10 cellular contexts compared by ENCODE assay signal in genomic region chr5:111454198-111454606, GRCh38. TPM values are rescaled to one million over a fixed set of nuclear protein-coding genes. Genes with fewer than 3 reads are reported as not detected.
A peak's percentile ranks its signal among the peaks of the same experiment; 100 is the strongest.
DNase-seq lines count a peak whose midpoint lies in the region; ATAC-seq and TF ChIP-seq lines count a peak whose summit lies in the region.
"Had no signal": no experiment of that assay in that cellular context is flagged by ENCODE, and none has a peak within 500 bp of the region (broad histone marks: within the 10 kb centered on the region; RNA-seq: fewer than 3 reads in every experiment).

No MANE protein-coding gene starts in this region.

- peaks cover 15% of the 10 kb centered on the region for H3K36me3 ChIP-seq in CD4-positive, alpha-beta memory T cell (ENCODE audit: insufficient read depth, low read length)
- H3K36me3 ChIP-seq in smooth muscle cell (ENCODE audit: low read depth): no peaks in the 10 kb centered on the region

- H4K20me1 ChIP-seq in smooth muscle cell (ENCODE audit: low read depth): no peaks in the 10 kb centered on the region

- H3K4me3 ChIP-seq in CD4-positive, alpha-beta memory T cell (ENCODE audit: low read length in 2 of 2): no peak overlapping the region
- no peak overlapping the region for H3K4me3 ChIP-seq in smooth muscle cell
- H3K4me3 ChIP-seq: psoas muscle had no signal

- H3K9me3 ChIP-seq in CD4-positive, alpha-beta memory T cell (ENCODE audit: control insufficient read depth in 1 of 2, low read length in 2 of 2): no peaks in the 10 kb centered on the region
- H3K9me3 ChIP-seq in smooth muscle cell (replicated peaks; ENCODE audit: low read depth): no peaks in the 10 kb centered on the region
- H3K9me3 ChIP-seq: psoas muscle had no signal

- no peaks in the 10 kb centered on the region for H3K4me1 ChIP-seq in CD4-positive, alpha-beta memory T cell (ENCODE audit: insufficient read depth, low read length)
- H3K4me1 ChIP-seq in smooth muscle cell (ENCODE audit: low read depth): no peaks in the 10 kb centered on the region
- H3K4me1 ChIP-seq: psoas muscle had no signal

- CTCF ChIA-PET in CD4-positive, alpha-beta memory T cell (lab: Charles Lee; ENCODE audit: partially characterized antibody): interaction anchor here (1.2 to 1.3 kb wide), 2 partner anchors 14 to 19 kb away, joined by 3 read pairs; no protein-coding TSS in a partner anchor

- 58% methylated on average over 3 of the region's 3 CpGs for WGBS in smooth muscle cell (ENCODE audit: low lambda C conversion rate)

- TF ChIP-seq CTCF in smooth muscle cell (IDR thresholded peaks at IDR 0.05; ENCODE audit: borderline replicate concordance, insufficient read depth, poor library complexity, severe bottlenecking): no peak

- peak; percentile 61 for DNase-seq in G401 (ENCODE audit: low spot score)
- DNase-seq in NCI-H2081 treated with DMSO at 0.1 percent for 48 hours (lab: John Stamatoyannopoulos, UW): peak; percentile 85
- DNase-seq in amniotic epithelial cell (ENCODE audit: low read depth): peak; percentile 50
- DNase-seq in non-pigmented ciliary epithelial cell (ENCODE audit: low read depth): peak; percentile 31
- no peak for DNase-seq in CD4-positive, alpha-beta memory T cell
- no peak for DNase-seq in smooth muscle cell (lab: John Stamatoyannopoulos, UW; ENCODE audit: unreplicated experiment)
- DNase-seq: activated gamma-delta T cell, psoas muscle had no signal

- no peak for ATAC-seq in HG02798 (IDR thresholded peaks at IDR 0.05; ENCODE audit: poor library complexity, unreplicated experiment)
- no peak for ATAC-seq in HG03025 (IDR thresholded peaks at IDR 0.05; ENCODE audit: low FRiP score, unreplicated experiment)
- ATAC-seq: psoas muscle had no signal

- POLR2A ChIA-PET in CD4-positive, alpha-beta memory T cell (lab: Charles Lee; ENCODE audit: partially characterized antibody): no interaction called here

- H3K27ac ChIP-seq in CD4-positive, alpha-beta memory T cell (ENCODE audit: low read depth, low read length): no peak overlapping the region
- no peak overlapping the region for H3K27ac ChIP-seq in smooth muscle cell (ENCODE audit: low read depth)
- H3K27ac ChIP-seq: psoas muscle had no signal

- H3F3A ChIP-seq in smooth muscle cell (ENCODE audit: low read depth): no peaks in the 10 kb centered on the region

- no peaks in the 10 kb centered on the region for H3K9me3 Mint-ChIP-seq in CD4-positive, alpha-beta memory T cell

- H3K79me2 ChIP-seq in smooth muscle cell (ENCODE audit: low read depth): no peaks in the 10 kb centered on the region

- H3K27me3 Mint-ChIP-seq in CD4-positive, alpha-beta memory T cell: no peaks in the 10 kb centered on the region

- in situ Hi-C loops in G401 (cut with HindIII; ENCODE audit: low sequenced_read_pairs): no loop called here

- H3K9ac ChIP-seq in smooth muscle cell (ENCODE audit: low read depth): no peak overlapping the region

- H2AFZ ChIP-seq in smooth muscle cell (ENCODE audit: low read depth): no peak overlapping the region

- H3K4me3 Mint-ChIP-seq in CD4-positive, alpha-beta memory T cell: no peak overlapping the region

- H3K36me3 Mint-ChIP-seq in CD4-positive, alpha-beta memory T cell: peaks cover 39 to 56% of the 10 kb centered on the region in 2 donors

- peak overlapping the region in 1 of 7 donors; percentile 34 for H3K27ac Mint-ChIP-seq in CD4-positive, alpha-beta memory T cell

- peaks cover 0 to 19% (median 9%) of the 10 kb centered on the region in 4 donors for H3K4me1 Mint-ChIP-seq in CD4-positive, alpha-beta memory T cell

- intact Hi-C loops in CD4-positive, alpha-beta memory T cell (cut with micrococcal nuclease): no loop called here

- no peak overlapping the region for H3K4me2 ChIP-seq in smooth muscle cell

- no peaks in the 10 kb centered on the region for H3K27me3 ChIP-seq in CD4-positive, alpha-beta memory T cell (ENCODE audit: insufficient read depth, low read length)
- H3K27me3 ChIP-seq in smooth muscle cell (ENCODE audit: low read depth): no peaks in the 10 kb centered on the region

RNA-seq across cellular contexts. Expression of gene STARD4, which starts 58.1 kb away (rescaled TPM):
- 32.0 and 61.8 TPM in 2 replicates for total RNA-seq in G401 (2014; rRNA removed; shearing (Covaris generic))
- total RNA-seq in CD4-positive, alpha-beta memory T cell: 10 to 100 TPM; 12.4 to 17.2 TPM
- polyA plus RNA-seq in CD4-positive, alpha-beta memory T cell: 1 to 10 TPM; 4.5 to 5.5 TPM
- 123 and 152 TPM in 2 replicates for total RNA-seq in smooth muscle cell
- polyA plus RNA-seq in smooth muscle cell: 32.8 and 41.7 TPM in 2 replicates

Comparison
In these comparisons a context has a peak if more than half of its experiments do, and no peak if none do; other contexts are left out.
1. DNase-seq: peak in G401 (single experiment), NCI-H2081 treated with DMSO at 0.1 percent for 48 hours (single experiment), amniotic epithelial cell (single experiment) and non-pigmented ciliary epithelial cell (single experiment); none in CD4-positive, alpha-beta memory T cell (0 of 5) and smooth muscle cell (single experiment).